Comparison of ENCODE assay signal across 26 cellular contexts in genomic region chr11:47299078-47299477, GRCh38. TPM values are rescaled to one million over a fixed set of nuclear protein-coding genes. Genes with fewer than 3 reads are reported as not detected.
"Had no signal": no experiment of that assay in that cellular context is flagged by ENCODE, and none has a peak within 500 bp of the region (broad histone marks: within the 10 kb centered on the region; RNA-seq: fewer than 3 reads in every experiment).

No MANE protein-coding gene starts in this region.

- H3K9me2 ChIP-seq: SK-N-SH had no signal

- H3K4me3 ChIP-seq: MG63 had no signal

- H3K4me2 ChIP-seq: SK-N-SH had no signal

- H3K27ac ChIP-seq: RWPE1 had no signal

- H3K27me3 ChIP-seq: MG63 had no signal

- DNase-seq: IMR-90, Karpas-422, KG1, MG63, NCI-H1092, NCI-H1105 treated with DMSO at 0.1 percent for 48 hours, NCI-H1417 treated with DMSO at 0.1 percent for 48 hours, NCI-H146, NCI-H1694 treated with DMSO at 0.1 percent for 48 hours, NCI-H2029, NCI-H2081 treated with DMSO at 0.1 percent for 48 hours, NCI-H2171, NCI-H226, NCI-H446, NCI-H510A, NCI-H524 treated with DMSO at 0.1 percent for 48 hours, NCI-H69, NCI-H774, PC-3, SHP77, SK-N-SH had no signal

- ATAC-seq: HepG2, Panc1, PC-3 had no signal

RNA-seq across cellular contexts. Expression of gene MYBPC3, which starts 53.4 kb away (rescaled TPM):
- total RNA-seq: HepG2, HT1080, IMR-90, PC-3, SK-MEL-5 had no signal
